22 cellular contexts compared by ENCODE assay signal in the genomic region with DNA sequence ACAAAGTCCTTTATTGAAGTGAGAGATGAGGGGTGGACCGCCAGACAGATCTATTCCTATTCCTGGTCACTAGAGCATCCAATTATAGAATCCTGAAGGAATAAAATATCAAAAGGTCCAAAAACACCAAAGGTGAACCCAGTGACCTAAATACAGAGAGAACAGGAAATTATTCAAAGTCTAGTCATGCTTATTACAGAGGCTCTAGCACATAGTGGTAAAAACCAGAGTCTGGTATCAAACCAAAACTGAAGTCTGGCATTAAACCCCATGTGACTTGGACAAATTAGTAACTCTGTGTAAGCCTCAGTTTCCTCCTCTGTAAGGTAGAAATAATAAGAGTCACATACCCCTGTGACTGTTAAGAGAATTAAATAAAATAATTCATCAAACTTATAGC.
DNase-seq lines count a peak whose midpoint lies in the region; ATAC-seq and TF ChIP-seq lines count a peak whose summit lies in the region.
"Had no signal": no experiment of that assay in that cellular context is flagged by ENCODE, and none has a peak within 500 bp of the region (broad histone marks: within the 10 kb centered on the region; RNA-seq: fewer than 3 reads in every experiment).

No MANE protein-coding gene starts in this region.

- no TSS peak for BruUV-seq in PC-3 (replicated peaks; lab: Mats Ljungman, UMichigan)

- DNase-seq in GM03348 (ENCODE audit: low spot score), result peak; percentile 5
- DNase-seq in PC-3, result no peak
- DNase-seq in fibroblast of mammary gland (ENCODE audit: low read depth), result peak; percentile 45
- no peak for DNase-seq in stimulated activated naive B cell treated with anti-CD40 and anti-IgM and Interleukin-4, amounts not matched to agents 10 μg/mL and 1 μg/mL and 100 μg/mL, for 72 hours
- DNase-seq in immature natural killer cell, result no peak
- DNase-seq in activated CD4-positive, alpha-beta T cell treated with anti-CD3 and anti-CD28 coated beads, Interleukin-2, amount 50 U/mL, for 1 hour, result no peak
- DNase-seq in glutamatergic neuron, result no peak
- DNase-seq: C1 segment of cervical spinal cord; CD4-positive, alpha-beta memory T cell; COR-L47; DMS79; GF-D8; NCI-H1092 treated with DMSO at 0.1 percent for 48 hours; NCI-H1436; NCI-H187; NCI-H2081 treated with DMSO at 0.1 percent for 48 hours; NCI-H2171; NCI-H524 treated with DMSO at 0.1 percent for 48 hours; NCI-H774; SJCRH30 had no signal

- no peak overlapping the region for H2AFZ ChIP-seq in PC-3 (ENCODE audit: low read length)

- TF ChIP-seq CTCF in PC-3 (conservative IDR thresholded peaks at IDR 0.05; ENCODE audit: low read depth, low read length) (no peak), fibroblast of mammary gland (conservative IDR thresholded peaks at IDR 0.05; ENCODE audit: control insufficient read depth, insufficient read depth, low read depth, low read length) (no peak), glutamatergic neuron (IDR thresholded peaks at IDR 0.05; ENCODE audit: partially characterized antibody, unreplicated experiment) (no peak)

- peaks cover 0 to 6% of the 10 kb centered on the region in 2 donors for H3K36me3 Mint-ChIP-seq in stimulated activated naive B cell treated with anti-CD40 and anti-IgM and Interleukin-4, amounts not matched to agents 10 μg/mL and 1 μg/mL and 100 μg/mL, for 72 hours
- H3K36me3 Mint-ChIP-seq in immature natural killer cell, result no peaks in the 10 kb centered on the region
- H3K36me3 Mint-ChIP-seq in glutamatergic neuron (ENCODE audit: unreplicated experiment), result no peaks in the 10 kb centered on the region
- H3K36me3 Mint-ChIP-seq: CD4-positive, alpha-beta memory T cell had no signal

- no peaks in the 10 kb centered on the region for H3K79me2 ChIP-seq in PC-3 (ENCODE audit: low read length)

- no peak overlapping the region for H3K27ac ChIP-seq in PC-3 (ENCODE audit: low read length)
- H3K27ac ChIP-seq: HL-60, SJCRH30 had no signal

- CTCF ChIA-PET in PC-3 (lab: Charles Lee), result no interaction called here

- no peaks in the 10 kb centered on the region for H3K9me2 ChIP-seq in PC-3 (replicated peaks; ENCODE audit: low read length)

- H3K4me1 ChIP-seq in PC-3 (ENCODE audit: insufficient read depth, low read length), result no peaks in the 10 kb centered on the region
- H3K4me1 ChIP-seq: SJCRH30 had no signal

- H3K4me1 Mint-ChIP-seq in stimulated activated naive B cell treated with anti-CD40 and anti-IgM and Interleukin-4, amounts not matched to agents 10 μg/mL and 1 μg/mL and 100 μg/mL, for 72 hours, result peaks cover 7 to 36% of the 10 kb centered on the region in 2 donors
- no peaks in the 10 kb centered on the region for H3K4me1 Mint-ChIP-seq in immature natural killer cell
- no peaks in the 10 kb centered on the region for H3K4me1 Mint-ChIP-seq in glutamatergic neuron (ENCODE audit: low read depth, unreplicated experiment)
- H3K4me1 Mint-ChIP-seq: CD4-positive, alpha-beta memory T cell had no signal

- POLR2A ChIA-PET in PC-3 (lab: Charles Lee; ENCODE audit: unreplicated experiment), result no interaction called here

- H3K27me3 ChIP-seq in PC-3 (ENCODE audit: low read length), result peaks cover 28% of the 10 kb centered on the region
- H3K27me3 ChIP-seq: SJCRH30 had no signal

- peaks cover 0 to 7% of the 10 kb centered on the region in 2 donors for H3K27me3 Mint-ChIP-seq in stimulated activated naive B cell treated with anti-CD40 and anti-IgM and Interleukin-4, amounts not matched to agents 10 μg/mL and 1 μg/mL and 100 μg/mL, for 72 hours
- peaks cover 0 to 4% (median 0%) of the 10 kb centered on the region in 3 donors for H3K27me3 Mint-ChIP-seq in immature natural killer cell (ENCODE audit: low read depth in 3 of 3)
- H3K27me3 Mint-ChIP-seq in glutamatergic neuron (ENCODE audit: unreplicated experiment), result no peaks in the 10 kb centered on the region

- H3K36me3 ChIP-seq in PC-3 (ENCODE audit: low read depth, low read length), result no peaks in the 10 kb centered on the region
- H3K36me3 ChIP-seq: SJCRH30 had no signal

- no peak overlapping the region for H3K4me3 Mint-ChIP-seq in stimulated activated naive B cell treated with anti-CD40 and anti-IgM and Interleukin-4, amounts not matched to agents 10 μg/mL and 1 μg/mL and 100 μg/mL, for 72 hours
- H3K4me3 Mint-ChIP-seq in immature natural killer cell, result no peak overlapping the region
- H3K4me3 Mint-ChIP-seq in glutamatergic neuron (ENCODE audit: unreplicated experiment), result no peak overlapping the region
- H3K4me3 Mint-ChIP-seq: CD4-positive, alpha-beta memory T cell had no signal

- H3K4me3 ChIP-seq in PC-3 (ENCODE audit: low read length), result no peak overlapping the region
- H3K4me3 ChIP-seq in fibroblast of mammary gland (ENCODE audit: control insufficient read depth, low read depth, low read length), result no peak overlapping the region
- H3K4me3 ChIP-seq: SJCRH30 had no signal

- no peaks in the 10 kb centered on the region for H3K9me3 ChIP-seq in PC-3 (ENCODE audit: low read length)
- H3K9me3 ChIP-seq: SJCRH30 had no signal

- no peaks in the 10 kb centered on the region for H3F3A ChIP-seq in PC-3 (ENCODE audit: low read length, unreplicated experiment)

- peaks cover 7% of the 10 kb centered on the region in 2 donors for H3K9me3 Mint-ChIP-seq in stimulated activated naive B cell treated with anti-CD40 and anti-IgM and Interleukin-4, amounts not matched to agents 10 μg/mL and 1 μg/mL and 100 μg/mL, for 72 hours
- H3K9me3 Mint-ChIP-seq in immature natural killer cell (peaks cover 2 to 15% (median 7%) of the 10 kb centered on the region in 6 donors), glutamatergic neuron (ENCODE audit: unreplicated experiment) (no peaks in the 10 kb centered on the region)

- peak overlapping the region; percentile 37 for H3K27ac Mint-ChIP-seq in stimulated activated naive B cell treated with anti-CD40 and anti-IgM and Interleukin-4, amounts not matched to agents 10 μg/mL and 1 μg/mL and 100 μg/mL, for 72 hours
- H3K27ac Mint-ChIP-seq in immature natural killer cell, result no peak overlapping the region
- no peak overlapping the region for H3K27ac Mint-ChIP-seq in glutamatergic neuron (ENCODE audit: unreplicated experiment)
- H3K27ac Mint-ChIP-seq: CD4-positive, alpha-beta memory T cell had no signal

- intact Hi-C loops in PC-3 (cut with micrococcal nuclease), result no loop called here

- H4K20me1 ChIP-seq in PC-3 (ENCODE audit: low read length), result no peaks in the 10 kb centered on the region

- no peak overlapping the region for H3K4me2 ChIP-seq in PC-3 (ENCODE audit: low read length)

- no peak overlapping the region for H3K9ac ChIP-seq in PC-3 (ENCODE audit: low read length)

- peak; percentile 38; the same call in 1 of the 2 replicates for ATAC-seq in PC-3
- ATAC-seq in stimulated activated naive B cell treated with anti-CD40 and anti-IgM and Interleukin-4, amounts not matched to agents 10 μg/mL and 1 μg/mL and 100 μg/mL, for 72 hours (replicated peaks), result no peak
- ATAC-seq: SK-N-SH treated with all-trans-retinoic acid at 6 μM for 48 hours had no signal

Comparison
In these comparisons a context has a peak if more than half of its experiments do, and no peak if none do; other contexts are left out.
1. DNase-seq: peak in GM03348 (single experiment) and fibroblast of mammary gland (single experiment); none in PC-3 (single experiment), stimulated activated naive B cell treated with anti-CD40 and anti-IgM and Interleukin-4, amounts not matched to agents 10 μg/mL and 1 μg/mL and 100 μg/mL, for 72 hours (single experiment), immature natural killer cell (0 of 3), activated CD4-positive, alpha-beta T cell treated with anti-CD3 and anti-CD28 coated beads, Interleukin-2, amount 50 U/mL, for 1 hour (single experiment) and glutamatergic neuron (single experiment).